ENCODE assay signal across 12 cellular contexts in genomic region chr2:43305537-43305936, GRCh38.
A peak's percentile ranks its signal among the peaks of the same experiment; 100 is the strongest.
DNase-seq lines count a peak whose midpoint lies in the region; ATAC-seq and TF ChIP-seq lines count a peak whose summit lies in the region.
"Had no signal": no experiment of that assay in that cellular context is flagged by ENCODE, and none has a peak within 500 bp of the region (broad histone marks: within the 10 kb centered on the region; RNA-seq: fewer than 3 reads in every experiment).

No MANE protein-coding gene starts in this region.

- TF ChIP-seq CTCF in choroid plexus epithelial cell (conservative IDR thresholded peaks at IDR 0.05; ENCODE audit: low read depth, low read length) (no peak), left lung (IDR thresholded peaks at IDR 0.05) (no peak), smooth muscle cell (IDR thresholded peaks at IDR 0.05; ENCODE audit: borderline replicate concordance, insufficient read depth, poor library complexity, severe bottlenecking) (no peak)

- H3K9ac ChIP-seq in GM23248 (no peak overlapping the region), smooth muscle cell (ENCODE audit: low read depth) (peak overlapping the region; percentile 68)

- H4K20me1 ChIP-seq in GM23248 (ENCODE audit: insufficient read depth) (no peaks in the 10 kb centered on the region), smooth muscle cell (ENCODE audit: low read depth) (no peaks in the 10 kb centered on the region)

- intact Hi-C loops in left lung (cut with DNase I): no loop called here

- in situ Hi-C loops in GM23248 (cut with MboI): no loop called here

- 0 out of 2 replicates have a peak, but pooled peaks cover 6% of the 10 kb centered on the region for H3K36me3 ChIP-seq in GM23248 (ENCODE audit: low read depth)
- no peaks in the 10 kb centered on the region for H3K36me3 ChIP-seq in left lung
- H3K36me3 ChIP-seq in smooth muscle cell (ENCODE audit: low read depth): no peaks in the 10 kb centered on the region

- peaks cover 12% of the 10 kb centered on the region; the same call in 1 of the 2 replicates for H3K4me1 ChIP-seq in GM23248 (ENCODE audit: insufficient read depth)
- peaks cover 13 to 38% of the 10 kb centered on the region in 2 donors for H3K4me1 ChIP-seq in left lung
- peaks cover 8% of the 10 kb centered on the region for H3K4me1 ChIP-seq in smooth muscle cell (ENCODE audit: low read depth)

- H3K27me3 ChIP-seq in GM23248 (replicated peaks; ENCODE audit: insufficient read depth): no peaks in the 10 kb centered on the region
- no peaks in the 10 kb centered on the region for H3K27me3 ChIP-seq in left lung
- no peaks in the 10 kb centered on the region for H3K27me3 ChIP-seq in smooth muscle cell (ENCODE audit: low read depth)

- peak; percentile 45 for DNase-seq in GM23248
- peak; percentile 42 for DNase-seq in choroid plexus epithelial cell (ENCODE audit: low read depth)
- peak in 1 of 2 donors; percentile 74 for DNase-seq in left lung
- peak; percentile 46 for DNase-seq in smooth muscle cell (lab: John Stamatoyannopoulos, UW; ENCODE audit: unreplicated experiment)
- no peak for DNase-seq in activated CD4-positive, alpha-beta T cell treated with anti-CD3 and anti-CD28 coated beads for 4 hours
- DNase-seq: activated T-cell treated with anti-CD3 and anti-CD28 coated beads, Interleukin-2, amount 50 U/mL, for 1 hour; cortex of kidney; Karpas-422 had no signal

- H3K4me3 ChIP-seq in GM23248 (no peak overlapping the region), choroid plexus epithelial cell (ENCODE audit: low read depth, low read length) (no peak overlapping the region), left lung (no peak overlapping the region), smooth muscle cell (no peak overlapping the region)

- H2AFZ ChIP-seq in GM23248: no peak overlapping the region
- H2AFZ ChIP-seq in smooth muscle cell (ENCODE audit: low read depth): no peak overlapping the region

- WGBS in GM23248 (ENCODE audit: low coverage in 1 of 2, low lambda C conversion rate in 2 of 2, missing lambda C conversion rate in 2 of 2), 2 experiments: 49 to 50% methylated on average over 2 of the region's 2 CpGs
- 8% methylated on average over 2 of the region's 2 CpGs for WGBS in smooth muscle cell (ENCODE audit: low lambda C conversion rate)

- ATAC-seq in left lung (peak; percentile 70), HG03342 (IDR thresholded peaks at IDR 0.05; ENCODE audit: unreplicated experiment) (no peak), HG02610 (IDR thresholded peaks at IDR 0.05; ENCODE audit: unreplicated experiment) (no peak)
- ATAC-seq in activated CD4-positive, CD25-positive, alpha-beta regulatory T cell treated with anti-CD3 and anti-CD28 coated beads, Interleukin-2, amount 50 U/mL, for 24 hours: no peak

- H3K4me2 ChIP-seq in GM23248 (ENCODE audit: unreplicated experiment) (no peak overlapping the region), smooth muscle cell (peak overlapping the region; percentile 47)

- no peaks in the 10 kb centered on the region for H3K9me2 ChIP-seq in GM23248 (ENCODE audit: insufficient read depth)

- H3F3A ChIP-seq in GM23248 (ENCODE audit: insufficient read depth): 0 out of 2 replicates have a peak, but pooled peaks cover 9% of the 10 kb centered on the region
- H3F3A ChIP-seq in smooth muscle cell (ENCODE audit: low read depth): no peaks in the 10 kb centered on the region

- H3K9me3 ChIP-seq in GM23248 (ENCODE audit: low read depth) (no peaks in the 10 kb centered on the region), left lung (no peaks in the 10 kb centered on the region), smooth muscle cell (replicated peaks; ENCODE audit: low read depth) (no peaks in the 10 kb centered on the region)

- H3K79me2 ChIP-seq in GM23248 (ENCODE audit: insufficient read depth) (no peaks in the 10 kb centered on the region), smooth muscle cell (ENCODE audit: low read depth) (no peaks in the 10 kb centered on the region)

- H3K27ac ChIP-seq in GM23248 (no peak overlapping the region), left lung (peak overlapping the region; percentile 72 to 84), smooth muscle cell (ENCODE audit: low read depth) (peak overlapping the region; percentile 80)
- H3K27ac ChIP-seq: C4-2B had no signal

Comparison
In these comparisons a context has a peak if more than half of its experiments do, and no peak if none do; other contexts are left out.
1. DNase-seq: peak in GM23248 (single experiment), choroid plexus epithelial cell (single experiment) and smooth muscle cell (single experiment); none in activated CD4-positive, alpha-beta T cell treated with anti-CD3 and anti-CD28 coated beads for 4 hours (0 of 2).